Comparison of ENCODE assay signal across 2 cellular contexts in the genomic region with DNA sequence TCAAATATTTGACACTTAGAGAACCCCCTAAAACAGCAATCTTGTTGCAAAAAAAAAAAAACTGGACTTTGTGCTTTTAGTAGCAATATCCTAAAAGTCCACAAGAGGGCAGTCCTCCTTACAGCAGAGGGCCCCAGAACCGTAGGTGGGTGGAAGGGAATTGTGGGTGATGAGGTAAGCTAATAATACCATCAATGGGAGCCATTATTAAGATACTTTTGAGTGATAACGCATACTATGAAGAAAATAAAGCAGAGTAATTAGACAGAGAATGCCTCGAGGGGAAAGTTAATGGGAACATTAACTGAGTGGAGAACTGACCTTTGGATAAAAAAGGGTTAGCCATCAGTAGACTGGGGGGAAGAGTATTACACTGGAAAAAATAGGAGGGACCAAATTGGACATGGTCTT.
TF ChIP-seq lines count a peak whose summit lies in the region.

No MANE protein-coding gene starts in this region.

TF ChIP-seq in HCT116, 20 proteins besides CTCF, POLR2A, EP300 and RAD21 (continued from another document):
- TF ChIP-seq YY1 (IDR thresholded peaks at IDR 0.05; ENCODE audit: extremely low read depth, insufficient replicate concordance, low read depth, low read length) (peak; percentile 79), SIN3A (IDR thresholded peaks at IDR 0.05; ENCODE audit: low read depth) (no peak)

TF ChIP-seq in HepG2, 621 proteins besides CTCF, POLR2A, EP300 and RAD21 (continued from another document):
- TF ChIP-seq, protein P1, sequence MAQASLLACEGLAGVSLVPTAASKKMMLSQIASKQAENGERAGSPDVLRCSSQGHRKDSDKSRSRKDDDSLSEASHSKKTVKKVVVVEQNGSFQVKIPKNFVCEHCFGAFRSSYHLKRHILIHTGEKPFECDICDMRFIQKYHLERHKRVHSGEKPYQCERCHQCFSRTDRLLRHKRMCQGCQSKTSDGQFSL (CRISPR knock-in tag; IDR thresholded peaks at IDR 0.05), result no peak
- TF ChIP-seq ZSCAN30 (CRISPR knock-in tag; IDR thresholded peaks at IDR 0.05) (no peak), ZNF644 (CRISPR knock-in tag; IDR thresholded peaks at IDR 0.05; ENCODE audit: low read depth) (0 out of 2 replicates have a peak, but pooled peaks have one; percentile 63), TARDBP (CRISPR knock-in tag; IDR thresholded peaks at IDR 0.05) (0 out of 2 replicates have a peak, but pooled peaks have one; percentile 9), ZMYM4 (CRISPR knock-in tag; IDR thresholded peaks at IDR 0.05) (peak; percentile 92), TP53 (CRISPR knock-in tag; conservative IDR thresholded peaks at IDR 0.05) (no peak), RORA (CRISPR knock-in tag; IDR thresholded peaks at IDR 0.05) (no peak), STAG1 (CRISPR knock-in tag; IDR thresholded peaks at IDR 0.05) (peak; percentile 85), MBNL3 (CRISPR knock-in tag; conservative IDR thresholded peaks at IDR 0.05) (no peak), ZNF577 (CRISPR knock-in tag; IDR thresholded peaks at IDR 0.05; ENCODE audit: borderline replicate concordance, low read depth) (no peak), IRX3 (CRISPR knock-in tag; IDR thresholded peaks at IDR 0.05; ENCODE audit: borderline replicate concordance, low read depth) (no peak), HNRNPLL (IDR thresholded peaks at IDR 0.05; ENCODE audit: low read depth, low read length, poor library complexity, severe bottlenecking) (no peak), CHD4 (IDR thresholded peaks at IDR 0.05; ENCODE audit: borderline replicate concordance, low read length) (0 out of 2 replicates have a peak, but pooled peaks have one; percentile 52), SP4 (CRISPR knock-in tag; IDR thresholded peaks at IDR 0.05) (no peak), POGZ (CRISPR knock-in tag; IDR thresholded peaks at IDR 0.05) (peak; percentile 83), NR2F1 (CRISPR knock-in tag; IDR thresholded peaks at IDR 0.05) (peak in 1 of 2 experiments; percentile 34; a peak in 2 of 4 replicates), ZNF263 (CRISPR knock-in tag; IDR thresholded peaks at IDR 0.05) (no peak), ZFAT (CRISPR knock-in tag; conservative IDR thresholded peaks at IDR 0.05) (no peak), ZNF143 (CRISPR knock-in tag; IDR thresholded peaks at IDR 0.05) (peak; percentile 79), BCL6 (CRISPR knock-in tag; IDR thresholded peaks at IDR 0.05) (no peak), ZNF337 (CRISPR knock-in tag; IDR thresholded peaks at IDR 0.05; ENCODE audit: borderline replicate concordance, low read depth) (no peak), SMC3 (IDR thresholded peaks at IDR 0.05; ENCODE audit: low read length) (peak; percentile 89), EHMT2 (IDR thresholded peaks at IDR 0.05; ENCODE audit: borderline replicate concordance, low read depth, low read length) (peak; percentile 83)
- TF ChIP-seq, protein P2, sequence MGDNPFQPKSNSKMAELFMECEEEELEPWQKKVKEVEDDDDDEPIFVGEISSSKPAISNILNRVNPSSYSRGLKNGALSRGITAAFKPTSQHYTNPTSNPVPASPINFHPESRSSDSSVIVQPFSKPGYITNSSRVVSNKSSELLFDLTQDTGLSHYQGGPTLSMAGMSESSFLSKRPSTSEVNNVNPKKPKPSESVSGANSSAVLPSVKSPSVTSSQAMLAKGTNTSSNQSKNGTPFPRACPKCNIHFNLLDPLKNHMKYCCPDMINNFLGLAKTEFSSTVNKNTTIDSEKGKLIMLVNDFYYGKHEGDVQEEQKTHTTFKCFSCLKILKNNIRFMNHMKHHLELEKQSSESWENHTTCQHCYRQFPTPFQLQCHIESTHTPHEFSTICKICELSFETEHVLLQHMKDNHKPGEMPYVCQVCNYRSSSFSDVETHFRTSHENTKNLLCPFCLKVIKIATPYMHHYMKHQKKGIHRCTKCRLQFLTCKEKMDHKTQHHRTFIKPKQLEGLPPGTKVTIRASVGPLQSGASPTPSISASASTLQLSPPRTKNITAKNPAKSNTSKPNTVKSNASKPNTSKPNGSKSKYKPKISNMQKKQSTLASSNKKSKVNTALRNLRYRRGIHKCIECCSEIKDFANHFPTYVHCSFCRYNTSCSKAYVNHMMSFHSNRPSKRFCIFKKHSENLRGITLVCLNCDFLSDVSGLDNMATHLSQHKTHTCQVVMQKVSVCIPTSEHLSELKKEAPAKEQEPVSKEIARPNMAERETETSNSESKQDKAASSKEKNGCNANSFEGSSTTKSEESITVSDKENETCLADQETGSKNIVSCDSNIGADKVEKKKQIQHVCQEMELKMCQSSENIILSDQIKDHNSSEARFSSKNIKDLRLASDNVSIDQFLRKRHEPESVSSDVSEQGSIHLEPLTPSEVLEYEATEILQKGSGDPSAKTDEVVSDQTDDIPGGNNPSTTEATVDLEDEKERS (CRISPR knock-in tag; IDR thresholded peaks at IDR 0.05), result 0 out of 2 replicates have a peak, but pooled peaks have one; percentile 29
- TF ChIP-seq, protein P3, sequence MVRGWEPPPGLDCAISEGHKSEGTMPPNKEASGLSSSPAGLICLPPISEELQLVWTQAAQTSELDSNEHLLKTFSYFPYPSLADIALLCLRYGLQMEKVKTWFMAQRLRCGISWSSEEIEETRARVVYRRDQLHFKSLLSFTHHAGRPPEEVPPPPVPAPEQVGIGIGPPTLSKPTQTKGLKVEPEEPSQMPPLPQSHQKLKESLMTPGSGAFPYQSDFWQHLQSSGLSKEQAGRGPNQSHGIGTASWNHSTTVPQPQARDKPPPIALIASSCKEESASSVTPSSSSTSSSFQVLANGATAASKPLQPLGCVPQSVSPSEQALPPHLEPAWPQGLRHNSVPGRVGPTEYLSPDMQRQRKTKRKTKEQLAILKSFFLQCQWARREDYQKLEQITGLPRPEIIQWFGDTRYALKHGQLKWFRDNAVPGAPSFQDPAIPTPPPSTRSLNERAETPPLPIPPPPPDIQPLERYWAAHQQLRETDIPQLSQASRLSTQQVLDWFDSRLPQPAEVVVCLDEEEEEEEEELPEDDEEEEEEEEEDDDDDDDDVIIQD (CRISPR knock-in tag; IDR thresholded peaks at IDR 0.05; ENCODE audit: low read depth), result peak; percentile 86
